Comparison of ENCODE assay signal across 21 cellular contexts in genomic region chr7:42161723-42162122, GRCh38.
DNase-seq lines count a peak whose midpoint lies in the region; ATAC-seq and TF ChIP-seq lines count a peak whose summit lies in the region.
"Had no signal": no experiment of that assay in that cellular context is flagged by ENCODE, and none has a peak within 500 bp of the region (broad histone marks: within the 10 kb centered on the region; RNA-seq: fewer than 3 reads in every experiment).

No MANE protein-coding gene starts in this region.

- intact Hi-C loops in head of caudate nucleus (cut with DNase I) = no loop called here

- H3K27me3 Mint-ChIP-seq in nephron (ENCODE audit: low read depth) (peaks cover 3% of the 10 kb centered on the region), HFFc6 (ENCODE audit: insufficient read depth) (no peaks in the 10 kb centered on the region; the same call in 1 of the 2 replicates)
- H3K27me3 Mint-ChIP-seq: CD4-positive, CD25-positive, alpha-beta regulatory T cell; IgD-negative memory B cell; naive B cell had no signal

- H3K4me3 Mint-ChIP-seq in nephron (no peak overlapping the region), HFFc6 (no peak overlapping the region)
- H3K4me3 Mint-ChIP-seq: CD4-positive, CD25-positive, alpha-beta regulatory T cell; GM23338; IgD-negative memory B cell; naive B cell had no signal

- H3K4me1 Mint-ChIP-seq in nephron = peaks cover 60% of the 10 kb centered on the region
- peaks cover 34% of the 10 kb centered on the region for H3K4me1 Mint-ChIP-seq in HFFc6 (ENCODE audit: low read depth)
- H3K4me1 Mint-ChIP-seq: CD4-positive, CD25-positive, alpha-beta regulatory T cell; IgD-negative memory B cell; naive B cell had no signal

- peak overlapping the region; percentile 2 to 41 (median 5) for H3K27ac Mint-ChIP-seq in nephron
- H3K27ac Mint-ChIP-seq in HFFc6 = no peak overlapping the region
- H3K27ac Mint-ChIP-seq: GM23338, IgD-negative memory B cell, naive B cell had no signal

- H3K9me3 Mint-ChIP-seq in nephron (no peaks in the 10 kb centered on the region), HFFc6 (no peaks in the 10 kb centered on the region)
- H3K9me3 Mint-ChIP-seq: GM23338, IgD-negative memory B cell, naive B cell had no signal

- ATAC-seq in esophagus mucosa = peak; percentile 95
- no peak for ATAC-seq in GM18870 (IDR thresholded peaks at IDR 0.05; ENCODE audit: unreplicated experiment)

- H3K36me3 Mint-ChIP-seq in nephron (ENCODE audit: low read depth) (peaks cover 13% of the 10 kb centered on the region), HFFc6 (ENCODE audit: low read depth) (no peaks in the 10 kb centered on the region; the same call in 1 of the 2 replicates)
- H3K36me3 Mint-ChIP-seq: CD4-positive, CD25-positive, alpha-beta regulatory T cell; IgD-negative memory B cell; naive B cell had no signal

- DNase-seq in AG08395 (ENCODE audit: low spot score) (peak; percentile 54), M059J (ENCODE audit: low read depth) (peak; percentile 51), HFFc6 (no peak), head of caudate nucleus (no peak), NCI-H1105 (lab: John Stamatoyannopoulos, UW) (no peak)
- DNase-seq: ACHN; activated CD4-positive, alpha-beta T cell treated with anti-CD3 and anti-CD28 coated beads, Interleukin-2, amount 50 U/mL, for 1 hour; activated naive CD4-positive, alpha-beta T cell; activated T-cell treated with anti-CD3 and anti-CD28 coated beads for 4 hours; aorta; CD4-positive, CD25-positive, alpha-beta regulatory T cell; MV-4-11; naive B cell; NCI-H2081; NCI-H510A; spleen had no signal

- no peak for TF ChIP-seq CTCF in nephron (IDR thresholded peaks at IDR 0.05; ENCODE audit: unreplicated experiment in 3 of 3)
- TF ChIP-seq CTCF in HFFc6 (IDR thresholded peaks at IDR 0.05) = no peak

Comparison
In these comparisons a context has a peak if more than half of its experiments do, and no peak if none do; other contexts are left out.
1. DNase-seq: peak in AG08395 (single experiment) and M059J (single experiment); none in HFFc6 (single experiment), head of caudate nucleus (0 of 42) and NCI-H1105 (single experiment).